Comparison of ENCODE assay signal across 16 cellular contexts in genomic region chr18:3720818-3721545, GRCh38.
DNase-seq lines count a peak whose midpoint lies in the region; ATAC-seq and TF ChIP-seq lines count a peak whose summit lies in the region.
"Had no signal": no experiment of that assay in that cellular context is flagged by ENCODE, and none has a peak within 500 bp of the region (broad histone marks: within the 10 kb centered on the region; RNA-seq: fewer than 3 reads in every experiment).

No MANE protein-coding gene starts in this region.

- DNase-seq in NOMO-1 (lab: John Stamatoyannopoulos, UW; ENCODE audit: unreplicated experiment in 2 of 2) (peak; percentile 18 to 22), NOMO-1 treated with dmso at 0.1 percent for 144 hours (lab: John Stamatoyannopoulos, UW; ENCODE audit: unreplicated experiment) (no peak), NCI-H2196 (lab: John Stamatoyannopoulos, UW; ENCODE audit: unreplicated experiment) (peak; percentile 77), thyroid gland (no peak)
- no peak for DNase-seq in stimulated activated CD4-positive, alpha-beta T cell treated with anti-CD3 and anti-CD28 coated beads, Interleukin-12 subunit alpha, Interleukin-12 subunit beta, amount 100 ng/mL, for 4 hours
- DNase-seq in activated naive CD4-positive, alpha-beta T cell treated with anti-CD3 and anti-CD28 coated beads, Interleukin-2, amount 50 U/mL, for 16 hours, result no peak
- DNase-seq: activated CD4-positive, alpha-beta T cell treated with anti-CD3 and anti-CD28 coated beads, Interleukin-2, amount 50 U/mL, for 1 hour; EL; HFFc6; KBM-7; NK-92 treated with Interleukin-12 subunit alpha and Interleukin-12 subunit beta, amount 100 ng/mL, for 24 hours; posterior cingulate gyrus; stimulated activated CD4-positive, alpha-beta T cell treated with anti-CD3 and anti-CD28 coated beads, Interleukin-2, amount 100 ng/mL, for 24 hours; stimulated activated naive B cell treated with anti-CD40 and anti-IgM and Interleukin-4, amounts not matched to agents 10 μg/mL and 1 μg/mL and 100 μg/mL, for 72 hours had no signal

- H3K4me3 ChIP-seq in thyroid gland (replicated peaks in 1 of 3) (no peak overlapping the region), gastroesophageal sphincter (no peak overlapping the region)

- H3K4me1 ChIP-seq in thyroid gland, result peaks cover 45 to 52% of the 10 kb centered on the region in 2 donors
- H3K4me1 ChIP-seq in gastroesophageal sphincter, result peaks cover 0 to 26% (median 2%) of the 10 kb centered on the region in 3 donors

- H3K9me3 ChIP-seq in thyroid gland (no peaks in the 10 kb centered on the region), gastroesophageal sphincter (no peaks in the 10 kb centered on the region)

- H3K36me3 ChIP-seq in thyroid gland (no peaks in the 10 kb centered on the region), gastroesophageal sphincter (no peaks in the 10 kb centered on the region)

- TF ChIP-seq CTCF in VCaP (conservative IDR thresholded peaks at IDR 0.05) (no peak), thyroid gland (IDR thresholded peaks at IDR 0.05) (no peak), gastroesophageal sphincter (IDR thresholded peaks at IDR 0.05) (no peak)

- TF ChIP-seq EP300 in gastroesophageal sphincter (IDR thresholded peaks at IDR 0.05), result no peak

- ATAC-seq in gastroesophageal sphincter, result no peak
- ATAC-seq: stimulated activated naive B cell treated with anti-CD40 and anti-IgM and Interleukin-4, amounts not matched to agents 10 μg/mL and 1 μg/mL and 100 μg/mL, for 72 hours had no signal

- H3K27me3 ChIP-seq in thyroid gland (no peaks in the 10 kb centered on the region), gastroesophageal sphincter (no peaks in the 10 kb centered on the region)

- TF ChIP-seq POLR2A in thyroid gland (IDR thresholded peaks at IDR 0.05) (no peak), gastroesophageal sphincter (IDR thresholded peaks at IDR 0.05) (no peak)

- intact Hi-C loops in thyroid gland (cut with DNase I), result no loop called here

- H3K27ac ChIP-seq in VCaP, result peak overlapping the region; percentile 93
- H3K27ac ChIP-seq in thyroid gland, result peak overlapping the region in 2 of 3 donors; percentile 4 to 47
- H3K27ac ChIP-seq in gastroesophageal sphincter, result no peak overlapping the region

- WGBS in thyroid gland, 2 donors, result 89 to 91% methylated on average over 4 of the region's 4 CpGs
- 91 to 94% methylated on average over 4 of the region's 4 CpGs for WGBS in gastroesophageal sphincter (ENCODE audit: low coverage in 1 of 2), 2 donors

Comparison
In these comparisons a context has a peak if more than half of its experiments do, and no peak if none do; other contexts are left out.
1. DNase-seq: peak in NOMO-1 (2 of 2) and NCI-H2196 (single experiment); none in NOMO-1 treated with dmso at 0.1 percent for 144 hours (single experiment), thyroid gland (0 of 2), stimulated activated CD4-positive, alpha-beta T cell treated with anti-CD3 and anti-CD28 coated beads, Interleukin-12 subunit alpha, Interleukin-12 subunit beta, amount 100 ng/mL, for 4 hours (single experiment) and activated naive CD4-positive, alpha-beta T cell treated with anti-CD3 and anti-CD28 coated beads, Interleukin-2, amount 50 U/mL, for 16 hours (single experiment).
2. H3K27ac ChIP-seq: peak in VCaP (single experiment) and thyroid gland (2 of 3); none in gastroesophageal sphincter (0 of 4).